In the genomic region with DNA sequence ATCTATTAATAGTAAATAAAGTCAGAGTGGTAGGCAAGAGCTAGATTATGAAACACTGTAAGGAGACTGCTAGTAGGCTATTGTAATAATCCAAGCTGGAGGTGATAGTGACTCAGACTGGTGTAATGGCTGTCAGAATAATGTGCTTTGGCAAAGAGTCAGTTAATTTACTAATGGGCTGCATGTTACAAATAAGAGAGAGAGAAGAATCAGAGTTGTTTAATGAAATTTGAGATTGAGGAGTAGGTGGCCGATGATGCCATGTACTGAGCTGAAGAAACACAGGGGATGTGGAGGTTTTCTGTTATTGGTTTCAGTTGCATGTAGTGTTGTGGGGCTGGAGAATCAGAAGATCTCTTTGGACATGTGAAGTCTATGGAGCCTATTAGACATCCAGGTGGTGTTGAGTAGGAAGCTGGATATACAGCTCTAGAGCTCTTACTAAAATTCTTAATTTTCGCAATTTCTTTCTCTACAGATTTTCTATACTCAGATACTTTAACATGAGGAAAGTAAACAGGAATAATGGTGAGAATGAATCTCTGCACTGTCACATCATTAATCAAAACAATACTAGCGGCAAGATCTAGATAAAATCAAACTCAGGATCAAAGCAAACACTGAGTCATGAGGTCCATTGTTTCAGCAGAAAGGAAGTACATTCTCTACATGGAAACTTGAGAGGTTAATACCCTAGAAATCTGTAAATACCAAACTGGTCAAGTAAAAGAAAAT, we compare ENCODE assay signal across 13 cellular contexts.
DNase-seq lines count a peak whose midpoint lies in the region; ATAC-seq and TF ChIP-seq lines count a peak whose summit lies in the region.
"Had no signal": no experiment of that assay in that cellular context is flagged by ENCODE, and none has a peak within 500 bp of the region (broad histone marks: within the 10 kb centered on the region; RNA-seq: fewer than 3 reads in every experiment).

No MANE protein-coding gene starts in this region.

- DNase-seq in HT-29 (ENCODE audit: low spot score) (peak; percentile 74), SHP77 treated with DMSO at 0.1 percent for 48 hours (lab: John Stamatoyannopoulos, UW) (peak; percentile 21), fibroblast of the aortic adventitia (ENCODE audit: low read depth) (peak; percentile 83), NOMO-1 treated with dmso at 0.1 percent for 144 hours (lab: John Stamatoyannopoulos, UW; ENCODE audit: unreplicated experiment) (no peak), D341Med (ENCODE audit: low spot score) (no peak), NCI-H82 treated with DMSO at 0.1 percent for 48 hours (lab: John Stamatoyannopoulos, UW; ENCODE audit: unreplicated experiment) (no peak)
- DNase-seq: activated T-cell treated with anti-CD3 and anti-CD28 coated beads, Interleukin-2, amount 50 U/mL, for 48 hours; BE2C; psoas muscle; T1000 had no signal

- ATAC-seq in HG03280 (IDR thresholded peaks at IDR 0.05; ENCODE audit: unreplicated experiment), result no peak

- H2AFZ ChIP-seq in ACC112 (ENCODE audit: low read length, unreplicated experiment), result peak overlapping the region; percentile 73

- H3K79me2 ChIP-seq in ACC112 (ENCODE audit: control insufficient read depth, insufficient read depth, low read length, unreplicated experiment), result no peaks in the 10 kb centered on the region

- H3K27me3 ChIP-seq in ACC112 (ENCODE audit: insufficient read depth, low read length), result no peaks in the 10 kb centered on the region
- H3K27me3 ChIP-seq: BE2C had no signal

- H3K4me3 ChIP-seq in ACC112 (ENCODE audit: low read depth, low read length) (peak overlapping the region; percentile 54), fibroblast of the aortic adventitia (ENCODE audit: low read depth, low read length) (no peak overlapping the region)
- H3K4me3 ChIP-seq: psoas muscle had no signal

- H3K27ac ChIP-seq in ACC112 (ENCODE audit: low read depth, low read length), result peak overlapping the region; percentile 92
- H3K27ac ChIP-seq: HL-60, psoas muscle had no signal

- 0 out of 2 replicates have a peak, but pooled peaks cover 5% of the 10 kb centered on the region for H3K36me3 ChIP-seq in ACC112 (ENCODE audit: insufficient read depth, low read length)
- H3K36me3 ChIP-seq: BE2C had no signal

- no peak for TF ChIP-seq CTCF in fibroblast of the aortic adventitia (IDR thresholded peaks at IDR 0.05; ENCODE audit: insufficient read depth, low read length)

- H3K4me1 ChIP-seq in ACC112 (ENCODE audit: control insufficient read depth, insufficient read depth, low read length, unreplicated experiment), result peaks cover 58% of the 10 kb centered on the region
- H3K4me1 ChIP-seq: BE2C, psoas muscle had no signal

Comparison
In these comparisons a context has a peak if more than half of its experiments do, and no peak if none do; other contexts are left out.
1. DNase-seq: peak in HT-29 (single experiment), SHP77 treated with DMSO at 0.1 percent for 48 hours (single experiment) and fibroblast of the aortic adventitia (single experiment); none in NOMO-1 treated with dmso at 0.1 percent for 144 hours (single experiment), D341Med (single experiment) and NCI-H82 treated with DMSO at 0.1 percent for 48 hours (single experiment).